Comparison of ENCODE assay signal across 1 cellular context in genomic region chr19:3411636-3412035, GRCh38.
TF ChIP-seq lines count a peak whose summit lies in the region.

No MANE protein-coding gene starts in this region.

TF ChIP-seq in liver, 16 proteins besides CTCF, POLR2A, EP300 and RAD21 (continued from another document):
- TF ChIP-seq MAX (IDR thresholded peaks at IDR 0.05) (peak; percentile 92), HNF4G (IDR thresholded peaks at IDR 0.05) (peak; percentile 85)
